ENCODE assay signal across 27 cellular contexts in the genomic region with DNA sequence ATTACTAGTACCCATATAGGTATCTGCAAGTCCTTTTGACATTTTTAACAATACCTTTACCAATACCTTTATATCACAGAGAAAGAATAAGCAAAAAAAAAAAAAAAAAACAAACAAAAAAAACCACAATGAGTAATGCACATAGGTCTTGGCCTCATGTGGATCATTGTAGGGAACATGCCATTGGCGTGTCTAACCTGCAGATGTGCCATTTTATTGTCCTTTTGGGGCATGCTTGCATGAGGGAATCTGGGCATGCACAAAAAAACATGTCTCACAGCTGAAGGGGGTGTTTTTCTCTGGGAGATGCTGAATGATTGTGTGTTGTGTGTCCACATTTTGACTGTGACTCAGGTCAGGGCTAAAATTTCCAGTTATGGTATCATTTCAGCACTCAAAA.
"Had no signal": no experiment of that assay in that cellular context is flagged by ENCODE, and none has a peak within 500 bp of the region (broad histone marks: within the 10 kb centered on the region; RNA-seq: fewer than 3 reads in every experiment).

No MANE protein-coding gene starts in this region.

- H2AFZ ChIP-seq: neural progenitor cell, parathyroid adenoma had no signal

- H3K4me2 ChIP-seq: neural progenitor cell, smooth muscle cell had no signal

- H3K36me3 ChIP-seq: left lung, lower lobe of right lung, neural progenitor cell, sigmoid colon, transverse colon, WERI-Rb-1 had no signal

- H3K27me3 ChIP-seq: left lung, neural progenitor cell, sigmoid colon, transverse colon had no signal

- H3K9ac ChIP-seq: neural progenitor cell, parathyroid adenoma had no signal

- H3K27ac ChIP-seq: left lung, lower lobe of right lung, neural progenitor cell, parathyroid adenoma, psoas muscle, sigmoid colon, transverse colon, WERI-Rb-1 had no signal

- H3K4me1 ChIP-seq: left lung, lower lobe of right lung, neural progenitor cell, parathyroid adenoma, psoas muscle, sigmoid colon, transverse colon had no signal

- H3K9me3 ChIP-seq: lower lobe of right lung, psoas muscle, transverse colon had no signal

- ATAC-seq: activated CD4-positive, CD25-positive, alpha-beta regulatory T cell treated with anti-CD3 and anti-CD28 coated beads, Interleukin-2, amount 50 U/mL, for 24 hours; activated naive CD8-positive, alpha-beta T cell treated with anti-CD3 and anti-CD28 coated beads, Interleukin-2, amount 50 U/mL, for 24 hours; left lung; lower lobe of right lung; natural killer cell; psoas muscle; T-helper 17 cell had no signal

- H3K79me2 ChIP-seq: parathyroid adenoma had no signal

- DNase-seq: activated CD4-positive, alpha-beta T cell treated with anti-CD3 and anti-CD28 coated beads for 48 hours; activated CD4-positive, alpha-beta T cell treated with anti-CD3 and anti-CD28 coated beads, Interleukin-2, amount 50 U/mL, for 48 hours; activated CD8-positive, alpha-beta memory T cell treated with anti-CD3 and anti-CD28 coated beads for 24 hours; activated gamma-delta T cell; activated naive CD8-positive, alpha-beta T cell treated with anti-CD3 and anti-CD28 coated beads, Interleukin-2, amount 50 U/mL, for 24 hours; activated T-cell treated with anti-CD3 and anti-CD28 coated beads, Interleukin-2, amount 50 U/mL, for 24 hours; amygdala; dermis blood vessel endothelial cell; effector CD4-positive, alpha-beta T cell; erythroblast; left lung; lower lobe of right lung; mesendoderm; natural killer cell; occipital lobe; psoas muscle; sigmoid colon; stimulated activated CD4-positive, alpha-beta T cell treated with anti-CD3 and anti-CD28 coated beads, Interleukin-1b, Interleukin-23, amount 100 ng/mL, for 48 hours; stimulated activated naive CD4-positive, alpha-beta T cell; T-helper 17 cell; T1000; transverse colon; WERI-Rb-1 had no signal

- H3K4me3 ChIP-seq: left lung, lower lobe of right lung, neural progenitor cell, psoas muscle, sigmoid colon, smooth muscle cell, transverse colon had no signal
